In genomic region chr10:6139470-6139869, GRCh38 we compare ENCODE assay signal across 21 cellular contexts.
"Had no signal": no experiment of that assay in that cellular context is flagged by ENCODE, and none has a peak within 500 bp of the region (broad histone marks: within the 10 kb centered on the region; RNA-seq: fewer than 3 reads in every experiment).

No MANE protein-coding gene starts in this region.

- H3K36me3 Mint-ChIP-seq: brain; mesothelial cell of epicardium; naive thymus-derived CD8-positive, alpha-beta T cell; WTC11 had no signal

- H3K4me3 Mint-ChIP-seq: activated naive CD4-positive, alpha-beta T cell treated with anti-CD3 and anti-CD28 coated beads for 36 hours; brain; mesothelial cell of epicardium; WTC11 had no signal

- H3K9me3 Mint-ChIP-seq: activated naive CD4-positive, alpha-beta T cell treated with anti-CD3 and anti-CD28 coated beads for 36 hours; mesothelial cell of epicardium; naive thymus-derived CD8-positive, alpha-beta T cell; stimulated activated naive CD8-positive, alpha-beta T cell treated with anti-CD3 and anti-CD28 coated beads, Interleukin-15, amount 100 ng/mL, for 72 hours; WTC11 had no signal

- H3K36me3 ChIP-seq: heart right ventricle, left lung, ovary, tibial artery had no signal

- H3K4me3 ChIP-seq: heart right ventricle, left lung, ovary, tibial artery had no signal

- H3K27ac ChIP-seq: heart right ventricle, ovary, tibial artery had no signal

- H3K27me3 ChIP-seq: ovary had no signal

- H3K27ac Mint-ChIP-seq: activated naive CD4-positive, alpha-beta T cell treated with anti-CD3 and anti-CD28 coated beads for 36 hours; mesothelial cell of epicardium; WTC11 had no signal

- H3K9me3 ChIP-seq: heart right ventricle, left lung, ovary, tibial artery had no signal

- DNase-seq: activated CD4-positive, alpha-beta T cell treated with anti-CD3 and anti-CD28 coated beads for 36 hours; activated CD4-positive, alpha-beta T cell treated with anti-CD3 and anti-CD28 coated beads, Interleukin-2, amount 50 U/mL, for 4 hours; activated naive CD4-positive, alpha-beta T cell treated with anti-CD3 and anti-CD28 coated beads for 36 hours; anterior cingulate cortex; dermis blood vessel endothelial cell; effector CD8-positive, alpha-beta T cell; erythroblast; foreskin fibroblast; heart right ventricle; naive thymus-derived CD8-positive, alpha-beta T cell; right cardiac atrium; stimulated activated CD4-positive, alpha-beta T cell treated with anti-CD3 and anti-CD28 coated beads, Interleukin-1b, Interleukin-23, amount 100 ng/mL, for 48 hours; stimulated activated naive CD8-positive, alpha-beta T cell treated with anti-CD3 and anti-CD28 coated beads, Interleukin-15, amount 100 ng/mL, for 72 hours; T-helper 1 cell; T-helper 9 cell; tibial artery had no signal

- ATAC-seq: activated CD4-positive, alpha-beta T cell treated with anti-CD3 and anti-CD28 coated beads for 36 hours; heart right ventricle; left lung; naive thymus-derived CD8-positive, alpha-beta T cell; right cardiac atrium; stimulated activated naive CD8-positive, alpha-beta T cell treated with anti-CD3 and anti-CD28 coated beads, Interleukin-15, amount 100 ng/mL, for 72 hours had no signal
